ENCODE assay signal across 8 cellular contexts in genomic region chr11:65121447-65121864, GRCh38. TPM values are rescaled to one million over a fixed set of nuclear protein-coding genes. Genes with fewer than 3 reads are reported as not detected.
DNase-seq lines count a peak whose midpoint lies in the region; ATAC-seq and TF ChIP-seq lines count a peak whose summit lies in the region.

No MANE protein-coding gene starts in this region.

- no peaks in the 10 kb centered on the region for H3K27me3 Mint-ChIP-seq in stimulated activated naive B cell treated with anti-CD40 and anti-IgM and Interleukin-4, amounts not matched to agents 10 μg/mL and 1 μg/mL and 100 μg/mL, for 72 hours

- H3K9ac ChIP-seq in iPS-20b (ENCODE audit: low read depth, low read length) = peak overlapping the region; percentile 90

- H3K9me3 ChIP-seq in cardiac muscle cell (ENCODE audit: low read depth) = no peaks in the 10 kb centered on the region
- H3K9me3 ChIP-seq in iPS-20b (ENCODE audit: insufficient read depth, low read depth, low read length) = no peaks in the 10 kb centered on the region

- TF ChIP-seq CTCF in cardiac muscle cell (IDR thresholded peaks at IDR 0.05; ENCODE audit: low read depth, low read length) = no peak

- H3K9me3 Mint-ChIP-seq in activated naive CD4-positive, alpha-beta T cell treated with anti-CD3 and anti-CD28 coated beads, Interleukin-2, amount 50 U/mL, for 72 hours = no peaks in the 10 kb centered on the region
- H3K9me3 Mint-ChIP-seq in stimulated activated naive B cell treated with anti-CD40 and anti-IgM and Interleukin-4, amounts not matched to agents 10 μg/mL and 1 μg/mL and 100 μg/mL, for 72 hours = no peaks in the 10 kb centered on the region

- peaks cover 31 to 79% of the 10 kb centered on the region in 2 donors for H3K4me1 Mint-ChIP-seq in stimulated activated naive B cell treated with anti-CD40 and anti-IgM and Interleukin-4, amounts not matched to agents 10 μg/mL and 1 μg/mL and 100 μg/mL, for 72 hours

- intact Hi-C loops in Right ventricle myocardium inferior (cut with DNase I) = no loop called here

- ATAC-seq in Right ventricle myocardium inferior = no peak
- ATAC-seq in activated naive CD4-positive, alpha-beta T cell treated with anti-CD3 and anti-CD28 coated beads, Interleukin-2, amount 50 U/mL, for 72 hours = no peak
- no peak for ATAC-seq in stimulated activated naive B cell treated with anti-CD40 and anti-IgM and Interleukin-4, amounts not matched to agents 10 μg/mL and 1 μg/mL and 100 μg/mL, for 72 hours (replicated peaks)

- H3K4me3 ChIP-seq in cardiac muscle cell (peak overlapping the region; percentile 76), iPS-20b (ENCODE audit: low read length) (peak overlapping the region; percentile 88)

- H3K27ac Mint-ChIP-seq in activated naive CD4-positive, alpha-beta T cell treated with anti-CD3 and anti-CD28 coated beads, Interleukin-2, amount 50 U/mL, for 72 hours = peak overlapping the region; percentile 99 to 100
- peak overlapping the region; percentile 100 for H3K27ac Mint-ChIP-seq in stimulated activated naive B cell treated with anti-CD40 and anti-IgM and Interleukin-4, amounts not matched to agents 10 μg/mL and 1 μg/mL and 100 μg/mL, for 72 hours

- peaks cover 31 to 38% of the 10 kb centered on the region in 2 donors for H3K36me3 Mint-ChIP-seq in activated naive CD4-positive, alpha-beta T cell treated with anti-CD3 and anti-CD28 coated beads, Interleukin-2, amount 50 U/mL, for 72 hours
- peaks cover 45 to 76% of the 10 kb centered on the region in 2 donors for H3K36me3 Mint-ChIP-seq in stimulated activated naive B cell treated with anti-CD40 and anti-IgM and Interleukin-4, amounts not matched to agents 10 μg/mL and 1 μg/mL and 100 μg/mL, for 72 hours

- DNase-seq in cardiac muscle cell (ENCODE audit: low read depth in 1 of 2, low spot score in 1 of 2) = no peak
- DNase-seq in Right ventricle myocardium inferior (ENCODE audit: missing footprints) = no peak
- DNase-seq in activated naive CD4-positive, alpha-beta T cell treated with anti-CD3 and anti-CD28 coated beads, Interleukin-2, amount 50 U/mL, for 72 hours (ENCODE audit: low spot score in 2 of 2) = peak in 1 of 2 donors; percentile 36
- DNase-seq in stimulated activated naive B cell treated with anti-CD40 and anti-IgM and Interleukin-4, amounts not matched to agents 10 μg/mL and 1 μg/mL and 100 μg/mL, for 72 hours = no peak
- no peak for DNase-seq in NCI-H1105 treated with DMSO at 0.1 percent for 48 hours (lab: John Stamatoyannopoulos, UW)
- no peak for DNase-seq in DMS114 treated with DMSO at 0.1 percent for 48 hours (lab: John Stamatoyannopoulos, UW; ENCODE audit: unreplicated experiment)
- DNase-seq in GM03348 (ENCODE audit: low spot score) = no peak

- H3K36me3 ChIP-seq in cardiac muscle cell = peaks cover 20% of the 10 kb centered on the region
- H3K36me3 ChIP-seq in iPS-20b (ENCODE audit: insufficient read depth, low read depth, low read length) = peaks cover 60% of the 10 kb centered on the region

- H3K4me1 ChIP-seq in cardiac muscle cell (ENCODE audit: low read depth) = peaks cover 4% of the 10 kb centered on the region
- 0 out of 2 replicates have a peak, but pooled peaks cover 3% of the 10 kb centered on the region for H3K4me1 ChIP-seq in iPS-20b (ENCODE audit: insufficient read depth, low read length)

- H3K4me3 Mint-ChIP-seq in stimulated activated naive B cell treated with anti-CD40 and anti-IgM and Interleukin-4, amounts not matched to agents 10 μg/mL and 1 μg/mL and 100 μg/mL, for 72 hours = peak overlapping the region; percentile 94 to 100

- peak overlapping the region; percentile 57 for H3K27ac ChIP-seq in cardiac muscle cell
- peak overlapping the region; percentile 59 for H3K27ac ChIP-seq in iPS-20b (ENCODE audit: low read length)

- H3K27me3 ChIP-seq in cardiac muscle cell = no peaks in the 10 kb centered on the region
- H3K27me3 ChIP-seq in iPS-20b (ENCODE audit: insufficient read depth, low read length) = no peaks in the 10 kb centered on the region

RNA-seq across cellular contexts. Expression of gene FAU, which starts 0.5 kb away (rescaled TPM):
- total RNA-seq in cardiac muscle cell = 882 and 1,183 TPM in 2 replicates
- polyA plus RNA-seq in cardiac muscle cell = 398 and 546 TPM in 2 replicates
- total RNA-seq in Right ventricle myocardium inferior = 714 TPM
- 1,000 to 10,000 TPM in 1 of 2 donors, 100 to 1,000 TPM in 1; 983 to 1,040 TPM for total RNA-seq in activated naive CD4-positive, alpha-beta T cell treated with anti-CD3 and anti-CD28 coated beads, Interleukin-2, amount 50 U/mL, for 72 hours

RNA-seq across cellular contexts. Expression of gene MRPL49, which starts 0.7 kb away (rescaled TPM):
- total RNA-seq in cardiac muscle cell = 99.3 and 122 TPM in 2 replicates
- 78.2 and 90.4 TPM in 2 replicates for polyA plus RNA-seq in cardiac muscle cell
- total RNA-seq in Right ventricle myocardium inferior = 35.8 TPM
- 10 to 100 TPM; 55.3 to 92.6 TPM for total RNA-seq in activated naive CD4-positive, alpha-beta T cell treated with anti-CD3 and anti-CD28 coated beads, Interleukin-2, amount 50 U/mL, for 72 hours

RNA-seq across cellular contexts. Expression of gene ZNHIT2, which starts 4.0 kb away (rescaled TPM):
- total RNA-seq in cardiac muscle cell (22.6 and 31.8 TPM in 2 replicates), Right ventricle myocardium inferior (5.8 TPM)
- polyA plus RNA-seq in cardiac muscle cell = 19.5 and 32.8 TPM in 2 replicates
- 1 to 10 TPM; 5.6 to 10.0 TPM for total RNA-seq in activated naive CD4-positive, alpha-beta T cell treated with anti-CD3 and anti-CD28 coated beads, Interleukin-2, amount 50 U/mL, for 72 hours

RNA-seq across cellular contexts. Expression of gene TM7SF2, which starts 9.8 kb away (rescaled TPM):
- total RNA-seq in cardiac muscle cell = 186 and 295 TPM in 2 replicates
- polyA plus RNA-seq in cardiac muscle cell = 197 and 277 TPM in 2 replicates
- total RNA-seq in Right ventricle myocardium inferior = 53.1 TPM
- 10 to 100 TPM; 20.5 to 24.3 TPM for total RNA-seq in activated naive CD4-positive, alpha-beta T cell treated with anti-CD3 and anti-CD28 coated beads, Interleukin-2, amount 50 U/mL, for 72 hours

RNA-seq across cellular contexts. Expression of gene SYVN1, which starts 12.9 kb away (rescaled TPM):
- 15.9 and 16.8 TPM in 2 replicates for total RNA-seq in cardiac muscle cell
- 13.9 and 16.2 TPM in 2 replicates for polyA plus RNA-seq in cardiac muscle cell
- 27.1 TPM for total RNA-seq in Right ventricle myocardium inferior
- total RNA-seq in activated naive CD4-positive, alpha-beta T cell treated with anti-CD3 and anti-CD28 coated beads, Interleukin-2, amount 50 U/mL, for 72 hours = 10 to 100 TPM; 30.2 to 31.6 TPM
